Comparison of ENCODE assay signal across 8 cellular contexts in genomic region chr2:30448308-30448707, GRCh38. TPM values are rescaled to one million over a fixed set of nuclear protein-coding genes. Genes with fewer than 3 reads are reported as not detected.
DNase-seq lines count a peak whose midpoint lies in the region; ATAC-seq and TF ChIP-seq lines count a peak whose summit lies in the region.

No MANE protein-coding gene starts in this region.

- no peak for TF ChIP-seq CTCF in MCF 10A (IDR thresholded peaks at IDR 0.05; ENCODE audit: unreplicated experiment)

- POLR2A ChIA-PET in MCF 10A (lab: Yijun Ruan, JAX), result interaction anchor here (1.4 to 2.4 kb wide), 2 partner anchors 28 to 63 kb away, joined by 3 to 7 read pairs; no protein-coding TSS in a partner anchor
- POLR2A ChIA-PET in naive thymus-derived CD4-positive, alpha-beta T cell (lab: Charles Lee), result interaction anchor here (0.6 to 3.2 kb wide), 11 partner anchors 9 to 283 kb away, joined by 3 to 32 read pairs (median 5); no protein-coding TSS in a partner anchor

- intact Hi-C loops in MCF 10A (cut with micrococcal nuclease), result loop anchor here (10.0 kb wide), 1 partner anchor 214 kb away; the partner anchor contains the start of gene LBH
- intact Hi-C loops in naive thymus-derived CD4-positive, alpha-beta T cell (cut with micrococcal nuclease), result loop anchor here (5.0 kb wide), 2 partner anchors 36 to 181 kb away; no protein-coding TSS in a partner anchor

- H3K9me3 Mint-ChIP-seq in IgD-negative memory B cell, result no peaks in the 10 kb centered on the region
- H3K9me3 Mint-ChIP-seq in MCF 10A (ENCODE audit: unreplicated experiment), result no peaks in the 10 kb centered on the region
- H3K9me3 Mint-ChIP-seq in naive thymus-derived CD4-positive, alpha-beta T cell, result no peaks in the 10 kb centered on the region

- H3K27me3 Mint-ChIP-seq in IgD-negative memory B cell (no peaks in the 10 kb centered on the region), MCF 10A (ENCODE audit: insufficient read depth, unreplicated experiment) (no peaks in the 10 kb centered on the region)
- no peaks in the 10 kb centered on the region for H3K27me3 Mint-ChIP-seq in naive thymus-derived CD4-positive, alpha-beta T cell

- peak; percentile 13 for ATAC-seq in naive thymus-derived CD4-positive, alpha-beta T cell
- no peak for ATAC-seq in HG02763 (IDR thresholded peaks at IDR 0.05; ENCODE audit: unreplicated experiment)

- H3K27ac Mint-ChIP-seq in IgD-negative memory B cell (peak overlapping the region in 2 of 3 donors; percentile 74 to 91), MCF 10A (ENCODE audit: low read depth, unreplicated experiment) (peak overlapping the region; percentile 99)
- peak overlapping the region; percentile 29 to 99 (median 97) for H3K27ac Mint-ChIP-seq in naive thymus-derived CD4-positive, alpha-beta T cell

- no peaks in the 10 kb centered on the region for H3K9me3 ChIP-seq in BLaER1
- no peaks in the 10 kb centered on the region for H3K9me3 ChIP-seq in naive thymus-derived CD4-positive, alpha-beta T cell (ENCODE audit: control insufficient read depth in 2 of 3, low read length in 3 of 3)

- 0 out of 2 replicates have a peak, but pooled peaks cover 4% of the 10 kb centered on the region for H3K36me3 ChIP-seq in BLaER1
- H3K36me3 ChIP-seq in naive thymus-derived CD4-positive, alpha-beta T cell (ENCODE audit: control insufficient read depth in 2 of 3, insufficient read depth in 3 of 3, low read length in 3 of 3), result peaks cover 0 to 6% (median 0%) of the 10 kb centered on the region in 3 experiments

- H3K36me3 Mint-ChIP-seq in IgD-negative memory B cell (no peaks in the 10 kb centered on the region), MCF 10A (ENCODE audit: insufficient read depth, unreplicated experiment) (no peaks in the 10 kb centered on the region)
- peaks cover 0 to 15% (median 4%) of the 10 kb centered on the region in 5 donors for H3K36me3 Mint-ChIP-seq in naive thymus-derived CD4-positive, alpha-beta T cell

- CTCF ChIA-PET in MCF 10A (lab: Yijun Ruan, JAX), result interaction anchor here (4.0 kb wide), 1 partner anchor 239 kb away, joined by 21 read pairs; no protein-coding TSS in a partner anchor
- CTCF ChIA-PET in naive thymus-derived CD4-positive, alpha-beta T cell (lab: Charles Lee), result interaction anchor here (0.7 to 2.4 kb wide), 3 partner anchors 14 to 239 kb away, joined by 4 to 14 read pairs (median 4); no protein-coding TSS in a partner anchor

- peak overlapping the region; percentile 85; the same call in 1 of the 2 replicates for H3K9ac ChIP-seq in BLaER1

- H4K20me1 ChIP-seq in BLaER1, result peaks cover 17% of the 10 kb centered on the region; the same call in 1 of the 2 replicates

- H3K27ac ChIP-seq in BLaER1, result no peak overlapping the region
- H3K27ac ChIP-seq in naive thymus-derived CD4-positive, alpha-beta T cell (ENCODE audit: low read depth, low read length), result peak overlapping the region; percentile 91

- H3K4me1 Mint-ChIP-seq in IgD-negative memory B cell (peaks cover 10 to 27% (median 27%) of the 10 kb centered on the region in 3 donors), MCF 10A (ENCODE audit: insufficient read depth, unreplicated experiment) (peaks cover 4% of the 10 kb centered on the region)
- peaks cover 23 to 65% (median 56%) of the 10 kb centered on the region in 7 donors for H3K4me1 Mint-ChIP-seq in naive thymus-derived CD4-positive, alpha-beta T cell

- peak overlapping the region; percentile 91; the same call in 1 of the 2 replicates for H3K4me3 ChIP-seq in BLaER1
- peak overlapping the region; percentile 89 for H3K4me3 ChIP-seq in naive thymus-derived CD4-positive, alpha-beta T cell (ENCODE audit: low read length)

- H3K27me3 ChIP-seq in BLaER1, result no peaks in the 10 kb centered on the region
- H3K27me3 ChIP-seq in naive thymus-derived CD4-positive, alpha-beta T cell (ENCODE audit: control insufficient read depth in 2 of 2, insufficient read depth in 2 of 2, low read length in 2 of 2), result no peaks in the 10 kb centered on the region

- TSS peak; percentile 31 for BruUV-seq in MCF 10A (replicated peaks; lab: Mats Ljungman, UMichigan)

- DNase-seq in MCF 10A (ENCODE audit: unreplicated experiment), result no peak
- DNase-seq in naive thymus-derived CD4-positive, alpha-beta T cell, result peak in 2 of 9 donors; percentile 10 to 23
- DNase-seq in NCI-H2227 treated with DMSO at 0.1 percent for 48 hours (lab: John Stamatoyannopoulos, UW), result no peak
- no peak for DNase-seq in HPDE6-E6E7 (ENCODE audit: extremely low spot score)
- no peak for DNase-seq in iPS-NIHi11 (ENCODE audit: low spot score)

- H3K4me2 ChIP-seq in BLaER1, result peak overlapping the region; percentile 90

- H3K4me3 Mint-ChIP-seq in IgD-negative memory B cell (peak overlapping the region; percentile 91 to 100 (median 98)), MCF 10A (ENCODE audit: unreplicated experiment) (peak overlapping the region; percentile 88)
- H3K4me3 Mint-ChIP-seq in naive thymus-derived CD4-positive, alpha-beta T cell, result peak overlapping the region; percentile 86 to 97 (median 95)

- peaks cover 20% of the 10 kb centered on the region for H3K4me1 ChIP-seq in BLaER1
- peaks cover 10 to 26% of the 10 kb centered on the region in 2 donors for H3K4me1 ChIP-seq in naive thymus-derived CD4-positive, alpha-beta T cell (ENCODE audit: control insufficient read depth in 2 of 2, insufficient read depth in 2 of 2, low read length in 2 of 2)

RNA-seq across cellular contexts. Expression of gene LCLAT1, which starts 1.3 kb away (rescaled TPM):
- 14.3 TPM for polyA plus RNA-seq in IgD-negative memory B cell
- total RNA-seq in MCF 10A (2022), result 27.5 and 29.0 TPM in 2 replicates
- 10 to 100 TPM; 18.2 to 25.2 (median 22.2) TPM for total RNA-seq in naive thymus-derived CD4-positive, alpha-beta T cell
- polyA plus RNA-seq in naive thymus-derived CD4-positive, alpha-beta T cell, result 10 to 100 TPM; 16.2 to 37.6 TPM
